Comparison of ENCODE assay signal across 8 cellular contexts in the genomic region with DNA sequence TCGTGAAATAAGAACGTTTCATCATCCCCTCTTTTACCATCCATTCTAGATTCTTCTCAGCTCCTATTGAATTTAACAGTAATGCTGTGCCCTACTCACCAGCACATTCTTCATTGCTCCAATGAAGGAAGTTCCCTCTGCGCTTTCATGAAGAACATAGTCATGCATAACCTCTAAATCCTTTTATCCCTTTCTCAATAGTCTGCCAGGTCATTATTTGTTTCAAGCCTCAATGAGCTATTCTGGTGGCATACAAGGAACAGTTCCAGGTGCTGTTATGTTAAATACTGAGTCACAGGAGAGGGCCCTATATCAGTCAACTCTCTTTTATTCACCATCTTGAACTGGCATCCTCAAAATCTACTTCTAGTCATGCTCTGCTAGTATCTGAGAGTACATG.
"Had no signal": no experiment of that assay in that cellular context is flagged by ENCODE, and none has a peak within 500 bp of the region (broad histone marks: within the 10 kb centered on the region; RNA-seq: fewer than 3 reads in every experiment).

No MANE protein-coding gene starts in this region.

- H3K27ac ChIP-seq: GM23248 had no signal

- ATAC-seq: GM23338, HCT116 had no signal

- DNase-seq: GM23248, GOT3, H7, H9, HCEC 1CT, HFFc6 had no signal
